20 cellular contexts compared by ENCODE assay signal in genomic region chr1:56056438-56057312, GRCh38.
DNase-seq lines count a peak whose midpoint lies in the region; ATAC-seq, FAIRE-seq and TF ChIP-seq lines count a peak whose summit lies in the region.
"Had no signal": no experiment of that assay in that cellular context is flagged by ENCODE, and none has a peak within 500 bp of the region (broad histone marks: within the 10 kb centered on the region; RNA-seq: fewer than 3 reads in every experiment).

No MANE protein-coding gene starts in this region.

- no peaks in the 10 kb centered on the region for H3K27me3 ChIP-seq in bronchial epithelial cell (ENCODE audit: control insufficient read depth, insufficient read depth, low read length)

- peak; percentile 68 for ATAC-seq in Right ventricle myocardium superior (ENCODE audit: poor library complexity)
- no peak for ATAC-seq in GM18907 (IDR thresholded peaks at IDR 0.05; ENCODE audit: unreplicated experiment)
- ATAC-seq in GM21515 (IDR thresholded peaks at IDR 0.05; ENCODE audit: unreplicated experiment) = no peak
- ATAC-seq: left lobe of liver; natural killer cell; stimulated activated memory B cell treated with anti-CD40 and anti-IgM and Interleukin-4, amounts not matched to agents 10 μg/mL and 1 μg/mL and 100 μg/mL, for 72 hours had no signal

- intact Hi-C loops in Right ventricle myocardium superior (cut with DNase I) (no loop called here), cardiac septum (cut with DNase I) (no loop called here)

- DNase-seq in Right ventricle myocardium superior (no peak), cardiac septum (ENCODE audit: low spot score) (no peak), bronchial epithelial cell (ENCODE audit: low read depth) (peak; percentile 43), iris pigment epithelial cell (ENCODE audit: low read depth) (peak; percentile 44), D721Med (ENCODE audit: insufficient read length, low spot score) (no peak)
- no peak for DNase-seq in stimulated activated CD4-positive, alpha-beta T cell treated with anti-CD3 and anti-CD28 coated beads, Interleukin-4, amount 100 ng/mL, for 4 hours
- DNase-seq: activated gamma-delta T cell, KBM-7, natural killer cell, NCI-H1417, NCI-H345 had no signal

- no peak for FAIRE-seq in bronchial epithelial cell (lab: Jason Lieb, UNC)
- FAIRE-seq in D721Med (lab: Jason Lieb, UNC) = no peak
- FAIRE-seq: endometrium, GM18507, H54, urothelium cell line had no signal

- no peak overlapping the region for H3K4me3 ChIP-seq in bronchial epithelial cell (ENCODE audit: low read depth, low read length)
- H3K4me3 ChIP-seq: SK-N-MC had no signal

- H3K36me3 ChIP-seq in bronchial epithelial cell (ENCODE audit: control insufficient read depth, insufficient read depth, low read length) = no peaks in the 10 kb centered on the region

- TF ChIP-seq CTCF in bronchial epithelial cell (IDR thresholded peaks at IDR 0.05; ENCODE audit: insufficient read depth, low read length, severe bottlenecking) = no peak
- TF ChIP-seq CTCF in D721Med (IDR thresholded peaks at IDR 0.05; ENCODE audit: insufficient read depth, missing control alignments) = no peak

Comparison
In these comparisons a context has a peak if more than half of its experiments do, and no peak if none do; other contexts are left out.
1. DNase-seq: peak in bronchial epithelial cell (single experiment) and iris pigment epithelial cell (single experiment); none in Right ventricle myocardium superior (single experiment), cardiac septum (single experiment), stimulated activated CD4-positive, alpha-beta T cell treated with anti-CD3 and anti-CD28 coated beads, Interleukin-4, amount 100 ng/mL, for 4 hours (0 of 2) and D721Med (single experiment).